ENCODE assay signal across 8 cellular contexts in the genomic region with DNA sequence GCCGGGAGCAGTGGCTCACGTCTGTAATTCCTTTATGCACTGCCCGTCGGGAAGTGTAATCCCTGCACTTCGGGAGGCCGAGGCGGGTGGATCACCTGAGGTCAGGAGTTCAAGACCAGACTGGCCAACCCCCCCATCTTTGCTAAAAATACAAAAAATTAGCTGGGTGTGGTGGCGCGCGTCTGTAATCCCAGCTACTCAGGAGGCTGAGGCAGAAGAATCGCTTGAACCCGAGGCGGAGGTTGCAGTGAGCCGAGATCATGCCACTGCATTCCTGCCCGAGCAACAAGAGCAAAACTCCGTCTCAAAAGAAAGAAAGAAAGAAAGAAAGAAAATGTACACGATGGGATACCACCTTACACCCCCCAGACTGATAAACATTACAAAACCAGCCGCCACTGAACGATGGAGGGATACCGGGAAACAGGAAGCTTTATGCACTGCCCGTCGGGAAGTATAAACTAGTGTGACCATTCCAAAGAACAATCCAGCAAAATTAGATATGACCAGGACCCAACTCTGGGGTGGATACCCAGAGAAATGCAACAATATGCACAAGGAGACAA. TPM values are rescaled to one million over a fixed set of nuclear protein-coding genes. Genes with fewer than 3 reads are reported as not detected.
DNase-seq lines count a peak whose midpoint lies in the region; ATAC-seq and TF ChIP-seq lines count a peak whose summit lies in the region.

No MANE protein-coding gene starts in this region.

- H3K9me3 ChIP-seq in fibroblast of lung (ENCODE audit: control insufficient read depth, insufficient read depth, low read depth, low read length) (no peaks in the 10 kb centered on the region), psoas muscle (no peaks in the 10 kb centered on the region)

- H4K20me1 ChIP-seq in fibroblast of lung (ENCODE audit: control insufficient read depth, extremely low read depth, insufficient read depth, low read length), result no peaks in the 10 kb centered on the region

- WGBS in psoas muscle, 3 donors, result 20 to 23% (median 21%) methylated on average over 22 of the region's 22 CpGs

- TF ChIP-seq CTCF in GM06990 (IDR thresholded peaks at IDR 0.05; ENCODE audit: insufficient read depth, low read length, poor library complexity, severe bottlenecking) (no peak), fibroblast of lung (conservative IDR thresholded peaks at IDR 0.05 in 1 of 2, IDR thresholded peaks at IDR 0.05 in 1 of 2; ENCODE audit: low read depth in 1 of 2, low read length in 2 of 2) (no peak), psoas muscle (IDR thresholded peaks at IDR 0.05) (no peak)

- H3K4me2 ChIP-seq in fibroblast of lung (ENCODE audit: extremely low read depth, insufficient read depth, low read length), result peak overlapping the region; percentile 64

- H3K4me3 ChIP-seq in GM06990 (replicated peaks; ENCODE audit: low read depth, low read length) (peak overlapping the region; percentile 86), fibroblast of lung (replicated peaks in 1 of 4; ENCODE audit: control extremely low read depth in 1 of 4, insufficient read depth in 1 of 4, low read depth in 3 of 4, low read length in 4 of 4) (peak overlapping the region; percentile 69 to 96 (median 92)), psoas muscle (peak overlapping the region; percentile 98)

- H3K4me1 ChIP-seq in fibroblast of lung (ENCODE audit: control insufficient read depth, extremely low read depth, insufficient read depth, low read length) (peaks cover 2% of the 10 kb centered on the region), psoas muscle (peaks cover 7% of the 10 kb centered on the region)

- no peak overlapping the region for H3K9ac ChIP-seq in fibroblast of lung (ENCODE audit: insufficient read depth, low read length)

- H2AFZ ChIP-seq in fibroblast of lung (ENCODE audit: low read length), result peak overlapping the region; percentile 3

- H3K27me3 ChIP-seq in GM06990 (replicated peaks; ENCODE audit: control insufficient read depth, insufficient read depth, low read length) (no peaks in the 10 kb centered on the region), fibroblast of lung (ENCODE audit: control insufficient read depth, insufficient read depth, low read length) (no peaks in the 10 kb centered on the region), psoas muscle (ENCODE audit: insufficient read depth in 3 of 3, low read length in 2 of 3) (no peaks in the 10 kb centered on the region)

- ATAC-seq in SK-N-SH treated with all-trans-retinoic acid at 6 μM for 48 hours (peak; percentile 7), psoas muscle (no peak), HG03108 (IDR thresholded peaks at IDR 0.05; ENCODE audit: unreplicated experiment) (no peak), HG02642 (IDR thresholded peaks at IDR 0.05; ENCODE audit: poor library complexity, unreplicated experiment) (no peak)

- H3K27ac ChIP-seq in fibroblast of lung (ENCODE audit: insufficient read depth, low read length) (no peak overlapping the region), psoas muscle (peak overlapping the region; percentile 86)

- intact Hi-C loops in psoas muscle (cut with DNase I), result no loop called here

- H3K36me3 ChIP-seq in GM06990 (ENCODE audit: control insufficient read depth, insufficient read depth, low read length), result peaks cover 5% of the 10 kb centered on the region
- H3K36me3 ChIP-seq in fibroblast of lung (ENCODE audit: control insufficient read depth, insufficient read depth, low read length), result no peaks in the 10 kb centered on the region
- peaks cover 0 to 28% of the 10 kb centered on the region in 2 donors for H3K36me3 ChIP-seq in psoas muscle (ENCODE audit: insufficient read depth in 1 of 2, low read depth in 1 of 2)

- no peak for DNase-seq in GM06990 (ENCODE audit: extremely low read depth, insufficient read length)
- DNase-seq in fibroblast of lung (ENCODE audit: low read depth in 2 of 2), result no peak
- no peak for DNase-seq in psoas muscle
- DNase-seq in GF-D8 (lab: John Stamatoyannopoulos, UW), result no peak
- DNase-seq in NCI-H1105 treated with DMSO at 0.1 percent for 48 hours (lab: John Stamatoyannopoulos, UW), result no peak

- H3K79me2 ChIP-seq in fibroblast of lung (ENCODE audit: control insufficient read depth, insufficient read depth, low read length), result peaks cover 12% of the 10 kb centered on the region

TF ChIP-seq in SK-N-SH treated with all-trans-retinoic acid at 6 μM for 48 hours, 23 proteins besides CTCF, POLR2A, EP300 and RAD21:
- no peak for TF ChIP-seq ZNF8 (CRISPR knock-in tag; IDR thresholded peaks at IDR 0.05)
- no peak for TF ChIP-seq SNAI2 (CRISPR knock-in tag; IDR thresholded peaks at IDR 0.05)
- TF ChIP-seq PPARA (CRISPR knock-in tag; IDR thresholded peaks at IDR 0.05; ENCODE audit: borderline replicate concordance), result no peak
- TF ChIP-seq ZC3H10 (CRISPR knock-in tag; IDR thresholded peaks at IDR 0.05), result no peak
- TF ChIP-seq PATZ1 (CRISPR knock-in tag; IDR thresholded peaks at IDR 0.05; ENCODE audit: borderline replicate concordance), result no peak
- no peak for TF ChIP-seq OSR1 (CRISPR knock-in tag; IDR thresholded peaks at IDR 0.05)
- TF ChIP-seq ISL1 (CRISPR knock-in tag; IDR thresholded peaks at IDR 0.05), result no peak
- no peak for TF ChIP-seq BACH2 (CRISPR knock-in tag; IDR thresholded peaks at IDR 0.05; ENCODE audit: borderline replicate concordance)
- TF ChIP-seq ARNTL (CRISPR knock-in tag; IDR thresholded peaks at IDR 0.05; ENCODE audit: borderline replicate concordance, low read depth), result no peak
- no peak for TF ChIP-seq ESRRG (CRISPR knock-in tag; IDR thresholded peaks at IDR 0.05)
- TF ChIP-seq, protein P1, sequence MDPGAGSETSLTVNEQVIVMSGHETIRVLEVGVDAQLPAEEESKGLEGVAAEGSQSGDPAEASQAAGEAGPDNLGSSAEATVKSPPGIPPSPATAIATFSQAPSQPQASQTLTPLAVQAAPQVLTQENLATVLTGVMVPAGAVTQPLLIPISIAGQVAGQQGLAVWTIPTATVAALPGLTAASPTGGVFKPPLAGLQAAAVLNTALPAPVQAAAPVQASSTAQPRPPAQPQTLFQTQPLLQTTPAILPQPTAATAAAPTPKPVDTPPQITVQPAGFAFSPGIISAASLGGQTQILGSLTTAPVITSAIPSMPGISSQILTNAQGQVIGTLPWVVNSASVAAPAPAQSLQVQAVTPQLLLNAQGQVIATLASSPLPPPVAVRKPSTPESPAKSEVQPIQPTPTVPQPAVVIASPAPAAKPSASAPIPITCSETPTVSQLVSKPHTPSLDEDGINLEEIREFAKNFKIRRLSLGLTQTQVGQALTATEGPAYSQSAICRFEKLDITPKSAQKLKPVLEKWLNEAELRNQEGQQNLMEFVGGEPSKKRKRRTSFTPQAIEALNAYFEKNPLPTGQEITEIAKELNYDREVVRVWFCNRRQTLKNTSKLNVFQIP (CRISPR knock-in tag; IDR thresholded peaks at IDR 0.05; ENCODE audit: borderline replicate concordance, low read depth), result no peak
- TF ChIP-seq ZNF565 (CRISPR knock-in tag; conservative IDR thresholded peaks at IDR 0.05; ENCODE audit: low read depth), result no peak
- TF ChIP-seq TCF4 (CRISPR knock-in tag; IDR thresholded peaks at IDR 0.05; ENCODE audit: borderline replicate concordance), result no peak
- TF ChIP-seq CSRNP3 (CRISPR knock-in tag; IDR thresholded peaks at IDR 0.05), result no peak
- no peak for TF ChIP-seq TOX (CRISPR knock-in tag; IDR thresholded peaks at IDR 0.05; ENCODE audit: borderline replicate concordance)
- TF ChIP-seq CSDC2 (CRISPR knock-in tag; IDR thresholded peaks at IDR 0.05), result no peak
- no peak for TF ChIP-seq GLIS3 (CRISPR knock-in tag; IDR thresholded peaks at IDR 0.05)
TF ChIP-seq in SK-N-SH treated with all-trans-retinoic acid at 6 μM for 48 hours: peak in this region for 0.

RNA-seq across cellular contexts. Expression of gene ABCD4, which starts 1.1 kb away (rescaled TPM):
- total RNA-seq in fibroblast of lung (26.2 and 26.9 TPM in 2 replicates), psoas muscle (10 to 100 TPM; 11.6 to 26.2 (median 15.4) TPM)
- polyA plus RNA-seq in fibroblast of lung (10.5 and 12.6 TPM in 2 replicates), psoas muscle (10 to 100 TPM; 11.4 to 17.4 (median 15.3) TPM)
- polyA plus RNA-seq in fibroblast of lung (2012), result 12.2 and 15.4 TPM in 2 replicates
- 21.3 and 32.3 TPM in 2 replicates for polyA minus RNA-seq in fibroblast of lung (ENCODE audit: low replicate concordance)

RNA-seq across cellular contexts. Expression of gene VRTN, which starts 46.6 kb away (rescaled TPM):
- total RNA-seq in fibroblast of lung, result not detected in 2 replicates
- not detected in 2 replicates for polyA plus RNA-seq in fibroblast of lung
- not detected in 2 replicates for polyA plus RNA-seq in fibroblast of lung (2012)
- not detected in 2 replicates for polyA minus RNA-seq in fibroblast of lung (ENCODE audit: low replicate concordance)
- total RNA-seq in psoas muscle, result not detected
- not detected for polyA plus RNA-seq in psoas muscle
